8 cellular contexts compared by ENCODE assay signal in genomic region chr13:71865858-71866172, GRCh38. TPM values are rescaled to one million over a fixed set of nuclear protein-coding genes. Genes with fewer than 3 reads are reported as not detected.
DNase-seq lines count a peak whose midpoint lies in the region; ATAC-seq and TF ChIP-seq lines count a peak whose summit lies in the region.

No MANE protein-coding gene starts in this region.

- no peak overlapping the region for H3K27ac ChIP-seq in muscle layer of duodenum (ENCODE audit: low read length)

- H3K36me3 ChIP-seq in muscle layer of duodenum (ENCODE audit: control insufficient read depth in 1 of 2, insufficient read depth in 2 of 2, low read length in 2 of 2), result no peaks in the 10 kb centered on the region

- H3K4me1 ChIP-seq in muscle layer of duodenum (ENCODE audit: control insufficient read depth in 1 of 2, insufficient read depth in 2 of 2, low read length in 2 of 2), result peaks cover 0 to 36% of the 10 kb centered on the region in 2 donors

- H3K4me3 ChIP-seq in GM12865 (ENCODE audit: low read depth, low read length) (peak overlapping the region; percentile 10; the same call in 1 of the 2 replicates), muscle layer of duodenum (ENCODE audit: low read depth in 1 of 2, low read length in 2 of 2) (peak overlapping the region; percentile 80 to 89)

- no peak for ATAC-seq in esophagus mucosa
- no peak for ATAC-seq in GM18511 (IDR thresholded peaks at IDR 0.05; ENCODE audit: unreplicated experiment)
- ATAC-seq in HG03175 (IDR thresholded peaks at IDR 0.05; ENCODE audit: unreplicated experiment), result no peak

- no peaks in the 10 kb centered on the region for H3K9me3 ChIP-seq in muscle layer of duodenum (ENCODE audit: control insufficient read depth in 1 of 2, low read length in 2 of 2)

- no peaks in the 10 kb centered on the region for H3K27me3 ChIP-seq in muscle layer of duodenum (ENCODE audit: low read depth, low read length)

- DNase-seq in GM12865 (ENCODE audit: low read depth) (no peak), NCI-H1092 treated with DMSO at 0.1 percent for 48 hours (lab: John Stamatoyannopoulos, UW) (peak; percentile 52), ecto neural progenitor cell (ENCODE audit: low spot score) (peak; percentile 63), Ammon's horn (ENCODE audit: low spot score) (no peak)

- no peak for TF ChIP-seq CTCF in GM12865 (IDR thresholded peaks at IDR 0.05; ENCODE audit: insufficient read depth, low read depth, low read length, missing control alignments)

RNA-seq across cellular contexts. Expression of gene DACH1, which starts 1.2 kb away (rescaled TPM):
- 0.24 TPM for total RNA-seq in esophagus mucosa

Comparison
In these comparisons a context has a peak if more than half of its experiments do, and no peak if none do; other contexts are left out.
1. DNase-seq: peak in NCI-H1092 treated with DMSO at 0.1 percent for 48 hours (single experiment) and ecto neural progenitor cell (single experiment); none in GM12865 (single experiment) and Ammon's horn (single experiment).